ENCODE assay signal across 8 cellular contexts in the genomic region with DNA sequence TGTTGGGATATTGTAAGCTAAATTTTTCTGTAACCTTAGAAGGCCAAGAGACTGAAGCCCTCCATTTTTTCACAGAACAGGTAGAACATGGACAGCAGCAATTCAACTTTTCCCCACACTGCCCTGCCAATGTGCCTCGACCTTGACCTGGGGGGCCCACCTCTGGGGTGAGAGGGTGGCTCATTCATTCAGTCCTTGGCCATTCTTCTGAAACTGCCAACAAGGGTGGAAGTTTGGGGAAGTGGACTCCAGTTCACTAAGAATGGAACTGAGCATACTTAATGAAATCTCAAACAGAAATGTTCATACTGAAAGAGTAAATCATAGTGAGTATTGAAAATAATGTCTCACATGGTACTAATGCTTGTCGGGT. TPM values are rescaled to one million over a fixed set of nuclear protein-coding genes. Genes with fewer than 3 reads are reported as not detected.
DNase-seq lines count a peak whose midpoint lies in the region; ATAC-seq and TF ChIP-seq lines count a peak whose summit lies in the region.

No MANE protein-coding gene starts in this region.

- peaks cover 67% of the 10 kb centered on the region for H3K79me2 ChIP-seq in ACC112 (ENCODE audit: control insufficient read depth, insufficient read depth, low read length, unreplicated experiment)

- peaks cover 56% of the 10 kb centered on the region for H3K36me3 Mint-ChIP-seq in brain

- peaks cover 18% of the 10 kb centered on the region for H3K27me3 Mint-ChIP-seq in brain

- H3K4me3 Mint-ChIP-seq in brain, result peak overlapping the region; percentile 91 to 100 (median 99)

- no peak overlapping the region for H2AFZ ChIP-seq in ACC112 (ENCODE audit: low read length, unreplicated experiment)

- peaks cover 0 to 3% (median 0%) of the 10 kb centered on the region in 5 experiments for H3K9me3 Mint-ChIP-seq in brain

- H3K9me3 ChIP-seq in mucosa of stomach (ENCODE audit: control insufficient read depth, low read length), result no peaks in the 10 kb centered on the region

- H3K4me3 ChIP-seq in ACC112 (ENCODE audit: low read depth, low read length) (peak overlapping the region; percentile 95), mucosa of stomach (ENCODE audit: low read length) (peak overlapping the region; percentile 64)
- peak overlapping the region; percentile 100 for H3K4me3 ChIP-seq in Jurkat, Clone E6-1 (ENCODE audit: low read length)

- H3K27ac Mint-ChIP-seq in brain, result peak overlapping the region in 4 of 5 experiments; percentile 17 to 100 (median 100)

- peaks cover 32% of the 10 kb centered on the region for H3K4me1 ChIP-seq in ACC112 (ENCODE audit: control insufficient read depth, insufficient read depth, low read length, unreplicated experiment)
- H3K4me1 ChIP-seq in mucosa of stomach (ENCODE audit: control insufficient read depth, insufficient read depth, low read length), result peaks cover 17% of the 10 kb centered on the region

- H3K27me3 ChIP-seq in ACC112 (ENCODE audit: insufficient read depth, low read length) (no peaks in the 10 kb centered on the region), mucosa of stomach (ENCODE audit: control insufficient read depth, insufficient read depth, low read length) (no peaks in the 10 kb centered on the region)

- peaks cover 65% of the 10 kb centered on the region for H3K4me1 Mint-ChIP-seq in brain

- TF ChIP-seq CTCF in brain (conservative IDR thresholded peaks at IDR 0.05), result no peak

- DNase-seq in Jurkat, Clone E6-1 (ENCODE audit: low read depth, low spot score), result no peak
- DNase-seq in NCI-H1105 treated with DMSO at 0.1 percent for 48 hours (lab: John Stamatoyannopoulos, UW), result no peak

- H3K9ac ChIP-seq in mucosa of stomach (ENCODE audit: low read length), result peak overlapping the region; percentile 97

- H3K27ac ChIP-seq in ACC112 (ENCODE audit: low read depth, low read length), result peak overlapping the region; percentile 84; the same call in 1 of the 2 replicates

- ATAC-seq in GM21526 (IDR thresholded peaks at IDR 0.05; ENCODE audit: low FRiP score, unreplicated experiment) (no peak), HG03108 (IDR thresholded peaks at IDR 0.05; ENCODE audit: unreplicated experiment) (no peak), GM18502 (IDR thresholded peaks at IDR 0.05; ENCODE audit: poor library complexity, unreplicated experiment) (no peak)

- peaks cover 30% of the 10 kb centered on the region for H3K36me3 ChIP-seq in ACC112 (ENCODE audit: insufficient read depth, low read length)
- H3K36me3 ChIP-seq in mucosa of stomach (ENCODE audit: control insufficient read depth, insufficient read depth, low read length), result no peaks in the 10 kb centered on the region

RNA-seq across cellular contexts. Expression of gene EEF1B2, which starts 1.1 kb away (rescaled TPM):
- 1,512 TPM for polyA plus RNA-seq in Jurkat, Clone E6-1 (2012; ENCODE audit: insufficient read depth, insufficient read length)
- polyA plus RNA-seq in brain (ENCODE audit: insufficient read depth, low read depth, low replicate concordance), result 333 TPM

RNA-seq across cellular contexts. Expression of gene NDUFS1, which starts 1.5 kb away (rescaled TPM):
- 86.5 TPM for polyA plus RNA-seq in Jurkat, Clone E6-1 (2012; ENCODE audit: insufficient read depth, insufficient read length)
- 55.6 TPM for polyA plus RNA-seq in brain (ENCODE audit: insufficient read depth, low read depth, low replicate concordance)
